In genomic region chr2:42055573-42056514, GRCh38 we compare ENCODE assay signal across 1 cellular context.
A peak's percentile ranks its signal among the peaks of the same experiment; 100 is the strongest.
TF ChIP-seq lines count a peak whose summit lies in the region.

No MANE protein-coding gene starts in this region.

TF ChIP-seq in HepG2, 621 proteins besides CTCF, POLR2A, EP300 and RAD21 (continued from another document and continues in another):
- TF ChIP-seq ZHX1 (CRISPR knock-in tag; IDR thresholded peaks at IDR 0.05; ENCODE audit: low read depth) (peak; percentile 63; the same call in 1 of the 2 replicates), ZNF772 (CRISPR knock-in tag; IDR thresholded peaks at IDR 0.05) (0 out of 2 replicates have a peak, but pooled peaks have one; percentile 38), MAFK (conservative IDR thresholded peaks at IDR 0.05 in 1 of 2, IDR thresholded peaks at IDR 0.05 in 1 of 2; ENCODE audit: low read length in 2 of 2) (no peak), ZNF547 (CRISPR knock-in tag; IDR thresholded peaks at IDR 0.05) (0 out of 2 replicates have a peak, but pooled peaks have one; percentile 25), CEBPG (CRISPR knock-in tag; IDR thresholded peaks at IDR 0.05) (0 out of 2 replicates have a peak, but pooled peaks have one; percentile 24), ZMAT3 (CRISPR knock-in tag; conservative IDR thresholded peaks at IDR 0.05) (peak; percentile 62; the same call in 1 of the 2 replicates), NR0B2 (CRISPR knock-in tag; IDR thresholded peaks at IDR 0.05) (no peak), SP2 (CRISPR knock-in tag; IDR thresholded peaks at IDR 0.05) (no peak), JDP2 (CRISPR knock-in tag; IDR thresholded peaks at IDR 0.05; ENCODE audit: borderline replicate concordance) (no peak), BORCS8-MEF2B (CRISPR knock-in tag; IDR thresholded peaks at IDR 0.05) (peak; percentile 35; the same call in 1 of the 2 replicates), ZSCAN20 (CRISPR knock-in tag; IDR thresholded peaks at IDR 0.05; ENCODE audit: borderline replicate concordance) (no peak), MBD4 (IDR thresholded peaks at IDR 0.05; ENCODE audit: borderline replicate concordance, low read length) (no peak), ZNF784 (CRISPR knock-in tag; IDR thresholded peaks at IDR 0.05; ENCODE audit: borderline replicate concordance) (no peak), ZNF317 (CRISPR knock-in tag; IDR thresholded peaks at IDR 0.05) (0 out of 2 replicates have a peak, but pooled peaks have one; percentile 19), IKZF5 (CRISPR knock-in tag; IDR thresholded peaks at IDR 0.05) (peak; percentile 95), YY1 (IDR thresholded peaks at IDR 0.05; ENCODE audit: insufficient read depth, insufficient replicate concordance, low read depth, low read length) (peak; percentile 77), CBFB (CRISPR knock-in tag; IDR thresholded peaks at IDR 0.05) (no peak), IKZF4 (CRISPR knock-in tag; IDR thresholded peaks at IDR 0.05; ENCODE audit: borderline replicate concordance, low read depth, not compliant biosample characterization) (no peak), ZNF329 (CRISPR knock-in tag; IDR thresholded peaks at IDR 0.05; ENCODE audit: low read depth) (no peak), ZNF576 (CRISPR knock-in tag; IDR thresholded peaks at IDR 0.05) (no peak), ARHGAP35 (CRISPR knock-in tag; IDR thresholded peaks at IDR 0.05; ENCODE audit: borderline replicate concordance) (no peak; the same call in 1 of the 2 replicates), MXD4 (CRISPR knock-in tag; IDR thresholded peaks at IDR 0.05) (no peak), ZNF24 (IDR thresholded peaks at IDR 0.05) (no peak), HNRNPL (IDR thresholded peaks at IDR 0.05; ENCODE audit: low read depth, low read length) (no peak), ZNF253 (CRISPR knock-in tag; IDR thresholded peaks at IDR 0.05; ENCODE audit: borderline replicate concordance) (no peak), DZIP1 (CRISPR knock-in tag; IDR thresholded peaks at IDR 0.05) (no peak), YEATS4 (CRISPR knock-in tag; IDR thresholded peaks at IDR 0.05; ENCODE audit: borderline replicate concordance) (no peak; the same call in 1 of the 2 replicates), POLR2G (IDR thresholded peaks at IDR 0.05; ENCODE audit: low read depth, low read length) (peak; percentile 53; the same call in 1 of the 2 replicates), ZNF775 (CRISPR knock-in tag; IDR thresholded peaks at IDR 0.05; ENCODE audit: borderline replicate concordance) (0 out of 2 replicates have a peak, but pooled peaks have one; percentile 59), XBP1 (CRISPR knock-in tag; IDR thresholded peaks at IDR 0.05) (no peak), AHDC1 (CRISPR knock-in tag; IDR thresholded peaks at IDR 0.05; ENCODE audit: borderline replicate concordance) (peak; percentile 64; the same call in 1 of the 2 replicates), ZUFSP (CRISPR knock-in tag; IDR thresholded peaks at IDR 0.05; ENCODE audit: borderline replicate concordance) (no peak), HOXA5 (CRISPR knock-in tag; IDR thresholded peaks at IDR 0.05) (peak; percentile 92; the same call in 1 of the 2 replicates), AHR (CRISPR knock-in tag; IDR thresholded peaks at IDR 0.05) (peak; percentile 40; the same call in 1 of the 2 replicates), KLF15 (CRISPR knock-in tag; IDR thresholded peaks at IDR 0.05; ENCODE audit: borderline replicate concordance) (no peak), ZNF296 (CRISPR knock-in tag; conservative IDR thresholded peaks at IDR 0.05) (no peak), ATF4 (CRISPR knock-in tag; IDR thresholded peaks at IDR 0.05) (peak in 1 of 2 experiments; percentile 60; a peak in 2 of 4 replicates), E2F2 (CRISPR knock-in tag; IDR thresholded peaks at IDR 0.05; ENCODE audit: borderline replicate concordance) (no peak)
